Comparison of ENCODE assay signal across 14 cellular contexts in the genomic region with DNA sequence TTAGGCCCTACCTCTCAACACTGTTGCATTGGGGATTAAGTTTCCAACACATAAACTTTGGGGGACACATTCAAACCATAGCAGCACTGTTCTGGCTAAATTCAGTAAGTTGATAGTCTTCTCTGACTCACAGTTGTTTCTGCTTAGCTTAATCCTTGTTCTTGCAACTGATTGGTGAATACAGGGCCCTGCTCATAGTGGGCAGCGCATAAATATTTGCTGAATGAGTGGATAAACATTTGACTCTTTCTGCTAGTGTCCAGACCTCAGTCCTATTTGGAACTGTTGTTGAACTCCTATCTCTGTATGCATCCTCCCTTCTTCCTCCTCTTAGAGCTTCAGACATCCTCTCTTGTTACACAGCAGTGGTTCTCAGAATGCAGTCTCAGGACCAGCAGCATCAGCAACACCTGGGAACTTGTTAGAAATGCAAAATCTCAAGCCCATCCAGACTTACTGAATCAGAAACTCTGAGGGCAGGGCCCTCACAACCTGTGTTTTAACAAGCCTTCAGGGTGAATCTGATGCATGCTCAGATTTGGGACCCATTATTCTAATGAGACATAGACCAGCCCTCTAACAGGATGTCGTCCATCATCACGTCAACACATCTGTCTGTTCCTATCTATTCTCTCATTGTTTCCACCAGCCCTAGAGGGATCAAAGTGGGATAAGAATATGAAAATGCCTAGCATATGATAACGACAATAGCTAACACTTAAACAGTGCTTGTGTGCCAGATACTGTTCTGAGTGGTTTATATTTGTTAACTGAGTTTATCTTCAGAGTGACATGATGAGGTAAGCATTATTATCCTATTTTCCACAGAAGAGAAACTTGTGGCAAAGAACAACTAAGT. TPM values are rescaled to one million over a fixed set of nuclear protein-coding genes. Genes with fewer than 3 reads are reported as not detected.
DNase-seq lines count a peak whose midpoint lies in the region; TF ChIP-seq lines count a peak whose summit lies in the region.
"Had no signal": no experiment of that assay in that cellular context is flagged by ENCODE, and none has a peak within 500 bp of the region (broad histone marks: within the 10 kb centered on the region; RNA-seq: fewer than 3 reads in every experiment).

No MANE protein-coding gene starts in this region.

- CTCF ChIA-PET in activated naive CD4-positive, alpha-beta T cell treated with anti-CD3 and anti-CD28 coated beads for 36 hours (lab: Charles Lee), result interaction anchor here (0.8 kb wide), 1 partner anchor 29 kb away, joined by 3 read pairs; no protein-coding TSS in a partner anchor

- TF ChIP-seq CTCF in AG10803 (conservative IDR thresholded peaks at IDR 0.05; ENCODE audit: low read length) (no peak), fibroblast of lung (conservative IDR thresholded peaks at IDR 0.05 in 1 of 2, IDR thresholded peaks at IDR 0.05 in 1 of 2; ENCODE audit: low read depth in 1 of 2, low read length in 2 of 2) (no peak), nephron (IDR thresholded peaks at IDR 0.05; ENCODE audit: unreplicated experiment in 3 of 3) (no peak)

- peak overlapping the region; percentile 36 for H2AFZ ChIP-seq in fibroblast of lung (ENCODE audit: low read length)

- intact Hi-C loops in activated naive CD4-positive, alpha-beta T cell treated with anti-CD3 and anti-CD28 coated beads for 36 hours (cut with micrococcal nuclease), result no loop called here

- H3K79me2 ChIP-seq in fibroblast of lung (ENCODE audit: control insufficient read depth, insufficient read depth, low read length), result no peaks in the 10 kb centered on the region

- H3K36me3 Mint-ChIP-seq in nephron (ENCODE audit: low read depth), result peaks cover 24% of the 10 kb centered on the region
- no peaks in the 10 kb centered on the region for H3K36me3 Mint-ChIP-seq in activated naive CD4-positive, alpha-beta T cell treated with anti-CD3 and anti-CD28 coated beads for 36 hours (ENCODE audit: low read depth)

- no peaks in the 10 kb centered on the region for H4K20me1 ChIP-seq in fibroblast of lung (ENCODE audit: control insufficient read depth, extremely low read depth, insufficient read depth, low read length)

- no peaks in the 10 kb centered on the region for H3K27me3 ChIP-seq in fibroblast of lung (ENCODE audit: control insufficient read depth, insufficient read depth, low read length)

- H3K9me3 Mint-ChIP-seq in nephron, result peaks cover 22% of the 10 kb centered on the region
- H3K9me3 Mint-ChIP-seq in activated naive CD4-positive, alpha-beta T cell treated with anti-CD3 and anti-CD28 coated beads for 36 hours, result peaks cover 2% of the 10 kb centered on the region
- H3K9me3 Mint-ChIP-seq: activated T-helper 1 cell treated with anti-CD3 and anti-CD28 coated beads, Interleukin-12 subunit alpha, Interleukin-12 subunit beta, Interleukin-2, Interleukin-4 antibody, amounts not matched to agents 30 ng/mL and 10 ng/mL and 1 ng/mL, durations not matched to agents 14 hours and 24 hours and 36 hours had no signal

- H3K4me2 ChIP-seq in fibroblast of lung (ENCODE audit: extremely low read depth, insufficient read depth, low read length), result peak overlapping the region; percentile 75

- H3K27ac Mint-ChIP-seq in nephron, result peak overlapping the region in 2 of 3 experiments; percentile 73 to 84
- no peak overlapping the region for H3K27ac Mint-ChIP-seq in activated naive CD4-positive, alpha-beta T cell treated with anti-CD3 and anti-CD28 coated beads for 36 hours
- H3K27ac Mint-ChIP-seq: activated T-helper 1 cell treated with anti-CD3 and anti-CD28 coated beads, Interleukin-12 subunit alpha, Interleukin-12 subunit beta, Interleukin-2, Interleukin-4 antibody, amounts not matched to agents 30 ng/mL and 10 ng/mL and 1 ng/mL, durations not matched to agents 14 hours and 24 hours and 36 hours had no signal

- H3K9ac ChIP-seq in fibroblast of lung (ENCODE audit: insufficient read depth, low read length), result no peak overlapping the region

- peak overlapping the region; percentile 57 for H3K27ac ChIP-seq in fibroblast of lung (ENCODE audit: insufficient read depth, low read length)
- H3K27ac ChIP-seq: epithelial cell of prostate had no signal

- no peaks in the 10 kb centered on the region for H3K9me3 ChIP-seq in fibroblast of lung (ENCODE audit: control insufficient read depth, insufficient read depth, low read depth, low read length)

- peaks cover 15% of the 10 kb centered on the region for H3K4me1 ChIP-seq in fibroblast of lung (ENCODE audit: control insufficient read depth, extremely low read depth, insufficient read depth, low read length)

- H3K4me3 ChIP-seq in AG10803 (ENCODE audit: low read length) (no peak overlapping the region), fibroblast of lung (replicated peaks in 1 of 4; ENCODE audit: control extremely low read depth in 1 of 4, insufficient read depth in 1 of 4, low read depth in 3 of 4, low read length in 4 of 4) (no peak overlapping the region)

- H3K36me3 ChIP-seq in fibroblast of lung (ENCODE audit: control insufficient read depth, insufficient read depth, low read length), result no peaks in the 10 kb centered on the region

- H3K27me3 Mint-ChIP-seq in nephron (ENCODE audit: low read depth), result peaks cover 6% of the 10 kb centered on the region
- H3K27me3 Mint-ChIP-seq in activated naive CD4-positive, alpha-beta T cell treated with anti-CD3 and anti-CD28 coated beads for 36 hours (ENCODE audit: low read depth), result no peaks in the 10 kb centered on the region

- H3K4me1 Mint-ChIP-seq in nephron, result peaks cover 31% of the 10 kb centered on the region
- no peaks in the 10 kb centered on the region for H3K4me1 Mint-ChIP-seq in activated naive CD4-positive, alpha-beta T cell treated with anti-CD3 and anti-CD28 coated beads for 36 hours (ENCODE audit: low read depth)

- no peak overlapping the region for H3K4me3 Mint-ChIP-seq in nephron
- no peak overlapping the region for H3K4me3 Mint-ChIP-seq in activated naive CD4-positive, alpha-beta T cell treated with anti-CD3 and anti-CD28 coated beads for 36 hours
- H3K4me3 Mint-ChIP-seq: activated T-helper 1 cell treated with anti-CD3 and anti-CD28 coated beads, Interleukin-12 subunit alpha, Interleukin-12 subunit beta, Interleukin-2, Interleukin-4 antibody, amounts not matched to agents 30 ng/mL and 10 ng/mL and 1 ng/mL, durations not matched to agents 14 hours and 24 hours and 36 hours had no signal

- DNase-seq in AG10803 (ENCODE audit: low read depth) (peak; percentile 83), M059J (ENCODE audit: low read depth) (peak; percentile 90), fibroblast of lung (ENCODE audit: low read depth in 2 of 2) (peak; percentile 85 to 89), NCI-H1048 (lab: John Stamatoyannopoulos, UW) (no peak), activated gamma-delta T cell treated with Interleukin-2 at 50 U/mL for 16 hours (no peak), Kasumi-1 (lab: John Stamatoyannopoulos, UW) (no peak)
- no peak for DNase-seq in activated naive CD4-positive, alpha-beta T cell treated with anti-CD3 and anti-CD28 coated beads for 36 hours
- DNase-seq: activated CD4-positive, alpha-beta T cell treated with anti-CD3 and anti-CD28 coated beads for 48 hours; NCI-H1436 treated with DMSO at 0.1 percent for 48 hours; NCI-H526 treated with DMSO at 0.1 percent for 48 hours; nucleus accumbens had no signal

RNA-seq across cellular contexts. Expression of gene SPON1, which starts 22.3 kb away (rescaled TPM):
- total RNA-seq in M059J (2014; rRNA removed; shearing (Covaris generic)), result 0.05 and 0.17 TPM in 2 replicates
- 3.5 and 30.6 TPM in 2 replicates for total RNA-seq in fibroblast of lung
- 0.45 and 5.0 TPM in 2 replicates for polyA plus RNA-seq in fibroblast of lung
- polyA plus RNA-seq in fibroblast of lung (2012), result 1.1 and 4.0 TPM in 2 replicates
- 2.4 TPM in 1 of 2 replicates, not detected in the other for polyA minus RNA-seq in fibroblast of lung (ENCODE audit: low replicate concordance)
- under 1 TPM; 0.24 to 0.25 TPM for total RNA-seq in activated naive CD4-positive, alpha-beta T cell treated with anti-CD3 and anti-CD28 coated beads for 36 hours

Comparison
In these comparisons a context has a peak if more than half of its experiments do, and no peak if none do; other contexts are left out.
1. DNase-seq: peak in AG10803 (single experiment), M059J (single experiment) and fibroblast of lung (2 of 2); none in activated naive CD4-positive, alpha-beta T cell treated with anti-CD3 and anti-CD28 coated beads for 36 hours (single experiment), NCI-H1048 (single experiment), activated gamma-delta T cell treated with Interleukin-2 at 50 U/mL for 16 hours (single experiment) and Kasumi-1 (0 of 2).